ENCODE assay signal across 15 cellular contexts in the genomic region with DNA sequence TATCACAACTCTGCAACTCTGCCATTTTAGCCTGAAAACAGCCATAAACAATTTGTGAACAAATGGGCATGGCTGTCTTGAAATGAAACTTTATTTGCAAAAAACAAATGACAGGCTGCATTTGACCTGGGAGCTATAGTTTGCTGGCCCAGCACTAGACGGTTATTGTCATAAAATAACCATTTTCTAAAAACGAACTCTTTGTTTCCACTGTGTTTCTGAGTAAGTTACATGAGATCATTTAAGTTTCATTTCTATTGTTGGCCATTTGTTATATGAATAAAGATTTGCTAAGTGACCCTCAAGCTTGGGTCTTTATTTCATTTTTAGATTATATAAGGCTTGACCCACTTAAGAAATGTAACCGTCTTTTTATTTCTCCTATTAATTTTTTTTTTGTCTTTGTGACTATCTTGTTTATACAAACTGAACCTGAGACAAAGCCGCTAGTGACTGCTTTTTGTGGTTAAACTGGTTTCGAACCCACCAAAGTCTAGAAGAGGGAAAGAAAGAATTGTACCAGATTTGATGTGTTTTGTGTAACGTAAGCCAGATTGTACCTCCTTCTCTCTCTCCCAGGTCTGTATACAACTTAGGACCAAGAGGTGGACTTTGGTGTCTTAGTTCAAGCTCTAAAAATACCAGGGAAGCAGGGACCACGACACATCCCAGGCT. TPM values are rescaled to one million over a fixed set of nuclear protein-coding genes. Genes with fewer than 3 reads are reported as not detected.
A peak's percentile ranks its signal among the peaks of the same experiment; 100 is the strongest.
DNase-seq lines count a peak whose midpoint lies in the region; ATAC-seq, FAIRE-seq and TF ChIP-seq lines count a peak whose summit lies in the region.
"Had no signal": no experiment of that assay in that cellular context is flagged by ENCODE, and none has a peak within 500 bp of the region (broad histone marks: within the 10 kb centered on the region; RNA-seq: fewer than 3 reads in every experiment).

No MANE protein-coding gene starts in this region.

- intact Hi-C loops in CD4-positive, alpha-beta T cell (cut with DNase I, micrococcal nuclease): no loop called here

- no peaks in the 10 kb centered on the region for H3K27me3 ChIP-seq in CD4-positive, alpha-beta T cell (ENCODE audit: control insufficient read depth, insufficient read depth, low read length)
- H3K27me3 ChIP-seq in keratinocyte (ENCODE audit: control insufficient read depth, extremely low read depth, insufficient read depth, low read length): no peaks in the 10 kb centered on the region

- no peaks in the 10 kb centered on the region for H3K9me1 ChIP-seq in keratinocyte (ENCODE audit: control insufficient read depth, extremely low read depth, insufficient read depth, low read length)

- no peak for DNase-seq in CD4-positive, alpha-beta T cell
- DNase-seq in GM12865 (ENCODE audit: low read depth) (peak; percentile 65), keratinocyte (ENCODE audit: low read depth, low spot score) (no peak), HuH-7.5 (ENCODE audit: low spot score) (no peak), putamen (ENCODE audit: low spot score) (no peak)
- DNase-seq: activated CD4-positive, alpha-beta T cell treated with anti-CD3 and anti-CD28 coated beads, Interleukin-2, amount 50 U/mL, for 48 hours; activated naive CD8-positive, alpha-beta T cell treated with anti-CD3 and anti-CD28 coated beads, Interleukin-2, amount 10 ng/mL, durations not matched to agents 7 days and 5 days; DMS153; effector memory CD4-positive, alpha-beta T cell; NCI-H146; NCI-H2227 treated with DMSO at 0.1 percent for 48 hours; Right ventricle myocardium superior had no signal

- no peak overlapping the region for H3K4me3 ChIP-seq in GM12865 (ENCODE audit: low read depth, low read length)
- H3K4me3 ChIP-seq in keratinocyte (ENCODE audit: control insufficient read depth in 2 of 3, extremely low read depth in 1 of 3, insufficient read depth in 2 of 3, low read depth in 1 of 3, low read length in 3 of 3): no peak overlapping the region
- H3K4me3 ChIP-seq: prostate gland had no signal

- POLR2A ChIA-PET in CD4-positive, alpha-beta T cell (lab: Charles Lee): no interaction called here

- peak overlapping the region; percentile 73 for H3K27ac Mint-ChIP-seq in CD4-positive, alpha-beta T cell

- no peak overlapping the region for H3K9ac ChIP-seq in keratinocyte (ENCODE audit: control insufficient read depth, extremely low read depth, insufficient read depth, low read length)

- H4K20me1 ChIP-seq in keratinocyte (ENCODE audit: control insufficient read depth, extremely low read depth, insufficient read depth, low read length): no peaks in the 10 kb centered on the region

- no peak for ATAC-seq in CD4-positive, alpha-beta T cell (ENCODE audit: poor library complexity)
- no peak for ATAC-seq in HG03097 (IDR thresholded peaks at IDR 0.05; ENCODE audit: low FRiP score, unreplicated experiment)

- no peaks in the 10 kb centered on the region for H3K79me2 ChIP-seq in keratinocyte (ENCODE audit: control insufficient read depth, insufficient read depth, low read length)

- H3K36me3 Mint-ChIP-seq in CD4-positive, alpha-beta T cell (ENCODE audit: low read depth): no peaks in the 10 kb centered on the region
- H3K36me3 Mint-ChIP-seq: activated naive CD8-positive, alpha-beta T cell treated with anti-CD3 and anti-CD28 coated beads, Interleukin-2, amount 10 ng/mL, durations not matched to agents 7 days and 5 days had no signal

- FAIRE-seq in keratinocyte (lab: Jason Lieb, UNC): no peak

- H2AFZ ChIP-seq in keratinocyte (ENCODE audit: control insufficient read depth, low read length): no peak overlapping the region

- no peaks in the 10 kb centered on the region for H3K9me3 ChIP-seq in CD4-positive, alpha-beta T cell (ENCODE audit: control insufficient read depth, low read length)
- no peaks in the 10 kb centered on the region for H3K9me3 ChIP-seq in keratinocyte (ENCODE audit: control insufficient read depth, low read depth, low read length)
- H3K9me3 ChIP-seq: prostate gland had no signal

- peaks cover 25% of the 10 kb centered on the region for H3K4me1 ChIP-seq in keratinocyte (ENCODE audit: control insufficient read depth, extremely low read depth, insufficient read depth, low read length)
- H3K4me1 ChIP-seq: prostate gland had no signal

- no peak for TF ChIP-seq CTCF in CD4-positive, alpha-beta T cell (IDR thresholded peaks at IDR 0.05)
- TF ChIP-seq CTCF in GM12865 (IDR thresholded peaks at IDR 0.05; ENCODE audit: insufficient read depth, low read depth, low read length, missing control alignments) (no peak), VCaP (conservative IDR thresholded peaks at IDR 0.05) (no peak), keratinocyte (optimal IDR thresholded peaks at IDR 0.05 in 1 of 3, IDR thresholded peaks at IDR 0.05 in 1 of 3, conservative IDR thresholded peaks at IDR 0.05 in 1 of 3; ENCODE audit: extremely low read depth in 1 of 3, insufficient read depth in 2 of 3, low read length in 3 of 3) (no peak)

- H3K36me3 ChIP-seq in keratinocyte (ENCODE audit: control insufficient read depth in 2 of 2, extremely low read depth in 1 of 2, insufficient read depth in 2 of 2, low read length in 2 of 2): no peaks in the 10 kb centered on the region
- H3K36me3 ChIP-seq: prostate gland had no signal

- H3K4me3 Mint-ChIP-seq in CD4-positive, alpha-beta T cell: no peak overlapping the region

- no peaks in the 10 kb centered on the region for H3K27me3 Mint-ChIP-seq in CD4-positive, alpha-beta T cell

- CTCF ChIA-PET in CD4-positive, alpha-beta T cell (lab: Charles Lee): no interaction called here

- peaks cover 20% of the 10 kb centered on the region for H3K4me1 Mint-ChIP-seq in CD4-positive, alpha-beta T cell (ENCODE audit: low read depth)

- H3K27ac ChIP-seq in CD4-positive, alpha-beta T cell (ENCODE audit: low read depth, low read length): no peak overlapping the region
- H3K27ac ChIP-seq in VCaP: peak overlapping the region; percentile 28; the same call in 1 of the 2 replicates
- H3K27ac ChIP-seq in keratinocyte (ENCODE audit: control insufficient read depth, insufficient read depth, low read length): peak overlapping the region; percentile 54
- H3K27ac ChIP-seq: prostate gland had no signal

- H3K9me3 Mint-ChIP-seq in CD4-positive, alpha-beta T cell: no peaks in the 10 kb centered on the region

- H3K4me2 ChIP-seq in keratinocyte (ENCODE audit: control insufficient read depth, extremely low read depth, insufficient read depth, low read depth, low read length): no peak overlapping the region

- dilution Hi-C loops in keratinocyte (cut with MboI; ENCODE audit: extremely low pct_ligation_motif_present, low sequenced_read_pairs): no loop called here

RNA-seq across cellular contexts. Expression of a gene that starts 12.9 kb away (rescaled TPM):
- total RNA-seq in CD4-positive, alpha-beta T cell: under 1 TPM in 1 of 2 experiments, not detected in 1; 0.19 TPM
- polyA plus RNA-seq in keratinocyte: 65.9 to 76.3 TPM (median 71.6 TPM) in 3 replicates
- 3.3 TPM for polyA plus RNA-seq in keratinocyte (2011; ENCODE audit: low read depth)
- 21.8 and 28.1 TPM in 2 replicates for polyA plus RNA-seq in keratinocyte (2011; cell fraction: cytosol; rRNA removed)
- polyA plus RNA-seq in keratinocyte (2011; cell fraction: nucleus; rRNA removed): 79.7 and 91.4 TPM in 2 replicates
- 6.1 and 44.5 TPM in 2 replicates for polyA plus RNA-seq in keratinocyte (2012; ENCODE audit: low replicate concordance)
- polyA minus RNA-seq in keratinocyte: 108 to 194 TPM (median 132 TPM) in 3 replicates
- polyA minus RNA-seq in keratinocyte (2011; cell fraction: cytosol; rRNA and poly(A)+ RNA removed): 34.3 TPM
- polyA minus RNA-seq in keratinocyte (2011; cell fraction: nucleus; rRNA and poly(A)+ RNA removed): 57.8 and 150 TPM in 2 replicates
- total RNA-seq: activated naive CD8-positive, alpha-beta T cell treated with anti-CD3 and anti-CD28 coated beads, Interleukin-2, amount 10 ng/mL, durations not matched to agents 7 days and 5 days had no signal
